Comparison of ENCODE assay signal across 10 cellular contexts in genomic region chr6:15384901-15385300, GRCh38.
DNase-seq lines count a peak whose midpoint lies in the region; ATAC-seq and TF ChIP-seq lines count a peak whose summit lies in the region.
"Had no signal": no experiment of that assay in that cellular context is flagged by ENCODE, and none has a peak within 500 bp of the region (broad histone marks: within the 10 kb centered on the region; RNA-seq: fewer than 3 reads in every experiment).

No MANE protein-coding gene starts in this region.

- H3K27ac Mint-ChIP-seq in endodermal cell, result peak overlapping the region; percentile 23

- H3K4me1 ChIP-seq in right atrium auricular region (peaks cover 0 to 47% of the 10 kb centered on the region in 2 donors), endodermal cell (ENCODE audit: control insufficient read depth, insufficient read depth, low read length) (peaks cover 20% of the 10 kb centered on the region)

- H3K27me3 Mint-ChIP-seq in endodermal cell (ENCODE audit: insufficient read depth), result no peaks in the 10 kb centered on the region

- 73 to 77% methylated on average over 4 of the region's 4 CpGs for WGBS in endodermal cell (ENCODE audit: insufficient coverage in 1 of 2, insufficient read length in 1 of 2), 2 experiments

- ATAC-seq in left ventricle myocardium superior, result peak; percentile 12

- intact Hi-C loops in left ventricle myocardium superior (cut with micrococcal nuclease), result no loop called here

- H3K9me3 ChIP-seq in right atrium auricular region (no peaks in the 10 kb centered on the region), endodermal cell (ENCODE audit: control insufficient read depth, low read length) (no peaks in the 10 kb centered on the region)
- H3K9me3 ChIP-seq: ascending aorta had no signal

- H3K36me3 ChIP-seq in right atrium auricular region (no peaks in the 10 kb centered on the region), endodermal cell (ENCODE audit: control insufficient read depth, insufficient read depth, low read length) (no peaks in the 10 kb centered on the region)
- H3K36me3 ChIP-seq: ascending aorta had no signal

- H3K9me3 Mint-ChIP-seq in endodermal cell, result no peaks in the 10 kb centered on the region

- no peak overlapping the region for H3K27ac ChIP-seq in right atrium auricular region
- peak overlapping the region; percentile 71 for H3K27ac ChIP-seq in endodermal cell (ENCODE audit: low read depth, low read length)
- H3K27ac ChIP-seq: ascending aorta, epithelial cell of prostate had no signal

- H3K4me3 ChIP-seq in right atrium auricular region (no peak overlapping the region), LNCaP clone FGC (ENCODE audit: low read depth, low read length) (no peak overlapping the region), endodermal cell (ENCODE audit: low read length) (no peak overlapping the region)
- H3K4me3 ChIP-seq: ascending aorta had no signal

- H3K9ac ChIP-seq in endodermal cell (ENCODE audit: extremely low read depth, low read length, poor library complexity, severe bottlenecking), result no peak overlapping the region

- no peaks in the 10 kb centered on the region for H3K27me3 ChIP-seq in right atrium auricular region
- no peaks in the 10 kb centered on the region for H3K27me3 ChIP-seq in endodermal cell (ENCODE audit: control insufficient read depth, insufficient read depth, low read length, poor library complexity, severe bottlenecking)
- H3K27me3 ChIP-seq: ascending aorta had no signal

- no peak for DNase-seq in left ventricle myocardium superior
- DNase-seq in right atrium auricular region (ENCODE audit: low spot score), result no peak
- peak; percentile 45 for DNase-seq in LNCaP clone FGC (ENCODE audit: low read depth)
- no peak for DNase-seq in endodermal cell
- no peak for DNase-seq in hepatic stellate cell (ENCODE audit: low spot score)
- no peak for DNase-seq in SW 1271 (lab: John Stamatoyannopoulos, UW)
- no peak for DNase-seq in H4 (ENCODE audit: low spot score)
- DNase-seq in T1000 (lab: John Stamatoyannopoulos, UW), result no peak

- peaks cover 68% of the 10 kb centered on the region for H3K4me1 Mint-ChIP-seq in endodermal cell

- H3K36me3 Mint-ChIP-seq in endodermal cell (ENCODE audit: low read depth), result no peaks in the 10 kb centered on the region

- TF ChIP-seq CTCF in right atrium auricular region (IDR thresholded peaks at IDR 0.05) (no peak), LNCaP clone FGC (IDR thresholded peaks at IDR 0.05; ENCODE audit: control insufficient read depth, extremely low read depth, insufficient read depth) (no peak), endodermal cell (conservative IDR thresholded peaks at IDR 0.05) (no peak)

- H3K4me3 Mint-ChIP-seq in endodermal cell, result no peak overlapping the region
